Comparison of ENCODE assay signal across 10 cellular contexts in the genomic region with DNA sequence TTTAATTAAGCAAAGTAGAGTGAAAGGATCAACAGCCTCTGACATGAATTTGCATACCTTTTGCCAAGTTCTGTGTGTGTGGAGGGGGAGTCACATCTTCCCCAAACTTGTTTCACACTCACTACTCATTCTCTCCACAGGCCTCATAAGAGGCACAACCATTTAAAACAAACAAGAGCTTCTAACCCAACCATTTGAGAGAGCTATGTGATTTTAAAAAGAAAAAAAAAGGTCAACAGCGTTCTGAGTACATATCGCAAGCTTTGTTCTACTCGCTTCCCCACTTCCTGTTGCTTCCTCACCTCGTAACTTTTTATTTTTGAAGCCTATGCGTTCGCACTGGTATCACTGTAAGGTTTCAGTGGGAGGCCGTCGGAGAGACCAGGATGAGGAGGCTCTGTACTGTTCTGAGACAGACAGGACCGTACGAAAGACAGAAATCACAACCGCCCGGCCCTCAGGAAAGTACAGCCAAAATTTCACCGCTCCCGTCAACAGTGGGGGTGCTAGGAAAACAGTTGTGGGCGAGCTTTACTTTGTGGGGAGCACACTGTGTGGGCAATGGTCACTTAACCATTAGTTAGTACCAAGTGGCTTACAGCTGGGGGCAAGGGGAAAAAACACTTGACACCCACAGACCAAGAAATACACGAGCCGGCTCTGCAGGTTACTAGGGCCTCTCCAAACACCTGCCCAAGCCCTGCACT.
DNase-seq lines count a peak whose midpoint lies in the region; ATAC-seq and TF ChIP-seq lines count a peak whose summit lies in the region.
"Had no signal": no experiment of that assay in that cellular context is flagged by ENCODE, and none has a peak within 500 bp of the region (broad histone marks: within the 10 kb centered on the region; RNA-seq: fewer than 3 reads in every experiment).

No MANE protein-coding gene starts in this region.

- no peak overlapping the region for H3K27ac ChIP-seq in gastrocnemius medialis
- H3K27ac ChIP-seq: parathyroid adenoma had no signal

- no peaks in the 10 kb centered on the region for H3K27me3 ChIP-seq in gastrocnemius medialis

- no peak overlapping the region for H3K4me3 ChIP-seq in gastrocnemius medialis

- H3K4me1 ChIP-seq in gastrocnemius medialis = no peaks in the 10 kb centered on the region
- H3K4me1 ChIP-seq: parathyroid adenoma had no signal

- TF ChIP-seq CTCF in gastrocnemius medialis (IDR thresholded peaks at IDR 0.05 in 4 of 5, conservative IDR thresholded peaks at IDR 0.05 in 1 of 5) = no peak

- H3K36me3 ChIP-seq in gastrocnemius medialis = no peaks in the 10 kb centered on the region

- peak; percentile 22 for TF ChIP-seq POLR2A in GM18505 (IDR thresholded peaks at IDR 0.05; ENCODE audit: borderline replicate concordance, extremely low read depth, insufficient read depth, insufficient read length)
- no peak for TF ChIP-seq POLR2A in gastrocnemius medialis (IDR thresholded peaks at IDR 0.05)

- DNase-seq in NCI-H526 treated with DMSO at 0.1 percent for 48 hours (lab: John Stamatoyannopoulos, UW) (peak; percentile 64), iPS-NIHi7 (ENCODE audit: extremely low spot score) (no peak), kidney tubule cell (ENCODE audit: low spot score) (no peak), NCI-H345 treated with DMSO at 0.1 percent for 48 hours (lab: John Stamatoyannopoulos, UW; ENCODE audit: unreplicated experiment) (no peak), gastrocnemius medialis (no peak)
- peak in 3 of 4 experiments; percentile 11 to 44 (median 26) for DNase-seq in activated naive CD4-positive, alpha-beta T cell (lab: John Stamatoyannopoulos, UW)
- peak; percentile 68 to 76 for DNase-seq in stimulated activated CD4-positive, alpha-beta T cell treated with anti-CD3 and anti-CD28 coated beads, Interleukin-2, amount 100 ng/mL, for 24 hours

- in situ Hi-C loops in gastrocnemius medialis (cut with MboI; ENCODE audit: low sequenced_read_pairs in 4 of 4) = no loop called here

- ATAC-seq in GM18505 (IDR thresholded peaks at IDR 0.05; ENCODE audit: unreplicated experiment) (no peak), gastrocnemius medialis (no peak)
- ATAC-seq: SK-N-SH treated with all-trans-retinoic acid at 6 μM for 48 hours had no signal

- intact Hi-C loops in gastrocnemius medialis (cut with DNase I; ENCODE audit: low total_unique reads) = no loop called here

- no peaks in the 10 kb centered on the region for H3K9me3 ChIP-seq in gastrocnemius medialis

Comparison
In these comparisons a context has a peak if more than half of its experiments do, and no peak if none do; other contexts are left out.
1. DNase-seq: peak in NCI-H526 treated with DMSO at 0.1 percent for 48 hours (single experiment), activated naive CD4-positive, alpha-beta T cell (3 of 4) and stimulated activated CD4-positive, alpha-beta T cell treated with anti-CD3 and anti-CD28 coated beads, Interleukin-2, amount 100 ng/mL, for 24 hours (2 of 2); none in iPS-NIHi7 (single experiment), kidney tubule cell (single experiment), NCI-H345 treated with DMSO at 0.1 percent for 48 hours (single experiment) and gastrocnemius medialis (0 of 2).